In the genomic region with DNA sequence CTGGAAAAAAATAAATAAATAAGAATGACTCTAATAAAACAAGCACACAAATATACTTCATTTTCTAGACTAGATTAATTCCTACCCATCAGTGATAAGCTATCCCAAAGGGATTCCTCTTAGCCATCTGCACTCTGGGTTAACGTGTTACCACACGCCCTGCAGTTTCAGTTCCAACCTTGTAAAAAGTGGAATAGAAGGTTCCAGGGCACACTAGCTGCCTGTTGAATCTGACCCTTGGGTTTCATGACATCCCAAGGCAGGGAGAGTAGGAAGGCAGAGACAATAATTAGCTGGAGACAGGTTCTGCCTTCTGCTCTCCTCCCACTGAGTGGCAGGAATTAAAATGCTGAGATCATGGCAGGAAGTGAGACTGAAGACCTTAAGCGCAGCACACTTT, we compare ENCODE assay signal across 1 cellular context.
TF ChIP-seq lines count a peak whose summit lies in the region.

No MANE protein-coding gene starts in this region.

TF ChIP-seq in SK-N-SH treated with all-trans-retinoic acid at 6 μM for 48 hours, 23 proteins besides CTCF, POLR2A, EP300 and RAD21 (continued from another document):
- TF ChIP-seq, protein P1, sequence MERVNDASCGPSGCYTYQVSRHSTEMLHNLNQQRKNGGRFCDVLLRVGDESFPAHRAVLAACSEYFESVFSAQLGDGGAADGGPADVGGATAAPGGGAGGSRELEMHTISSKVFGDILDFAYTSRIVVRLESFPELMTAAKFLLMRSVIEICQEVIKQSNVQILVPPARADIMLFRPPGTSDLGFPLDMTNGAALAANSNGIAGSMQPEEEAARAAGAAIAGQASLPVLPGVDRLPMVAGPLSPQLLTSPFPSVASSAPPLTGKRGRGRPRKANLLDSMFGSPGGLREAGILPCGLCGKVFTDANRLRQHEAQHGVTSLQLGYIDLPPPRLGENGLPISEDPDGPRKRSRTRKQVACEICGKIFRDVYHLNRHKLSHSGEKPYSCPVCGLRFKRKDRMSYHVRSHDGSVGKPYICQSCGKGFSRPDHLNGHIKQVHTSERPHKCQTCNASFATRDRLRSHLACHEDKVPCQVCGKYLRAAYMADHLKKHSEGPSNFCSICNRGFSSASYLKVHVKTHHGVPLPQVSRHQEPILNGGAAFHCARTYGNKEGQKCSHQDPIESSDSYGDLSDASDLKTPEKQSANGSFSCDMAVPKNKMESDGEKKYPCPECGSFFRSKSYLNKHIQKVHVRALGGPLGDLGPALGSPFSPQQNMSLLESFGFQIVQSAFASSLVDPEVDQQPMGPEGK (CRISPR knock-in tag; IDR thresholded peaks at IDR 0.05; ENCODE audit: borderline replicate concordance), result no peak
- no peak for TF ChIP-seq BACH2 (CRISPR knock-in tag; IDR thresholded peaks at IDR 0.05; ENCODE audit: borderline replicate concordance)
- TF ChIP-seq CSDC2 (CRISPR knock-in tag; IDR thresholded peaks at IDR 0.05), result no peak
